Comparison of ENCODE assay signal across 13 cellular contexts in the genomic region with DNA sequence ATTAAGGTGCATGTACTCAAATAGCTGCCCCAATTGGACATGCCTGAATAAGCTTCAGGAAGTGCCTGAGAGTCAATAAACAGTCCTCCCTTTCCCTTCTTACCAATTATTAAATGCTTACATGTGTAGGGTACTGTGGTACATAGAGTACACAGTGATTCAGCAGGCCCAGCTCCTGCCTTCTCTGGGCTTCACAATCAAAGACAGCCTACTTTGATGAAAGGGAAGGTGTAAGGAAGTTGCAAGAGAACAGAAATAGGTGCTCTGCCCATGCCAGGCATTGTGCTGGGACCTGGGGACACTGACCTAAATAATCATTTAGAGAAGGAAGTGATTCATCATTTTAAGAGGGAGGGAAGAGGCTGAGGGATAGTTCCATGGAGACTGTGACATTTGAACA. TPM values are rescaled to one million over a fixed set of nuclear protein-coding genes. Genes with fewer than 3 reads are reported as not detected.
A peak's percentile ranks its signal among the peaks of the same experiment; 100 is the strongest.
DNase-seq lines count a peak whose midpoint lies in the region; ATAC-seq and TF ChIP-seq lines count a peak whose summit lies in the region.
"Had no signal": no experiment of that assay in that cellular context is flagged by ENCODE, and none has a peak within 500 bp of the region (broad histone marks: within the 10 kb centered on the region; RNA-seq: fewer than 3 reads in every experiment).

No MANE protein-coding gene starts in this region.

- no peak overlapping the region for H2AFZ ChIP-seq in IMR-90 (replicated peaks; ENCODE audit: low read length, poor library complexity)
- H2AFZ ChIP-seq in neuronal stem cell (ENCODE audit: low read length): peak overlapping the region; percentile 42

- H2BK20ac ChIP-seq in IMR-90 (ENCODE audit: low read depth, low read length): 0 out of 2 replicates have a peak overlapping the region, but pooled peaks have one; percentile 15

- no peaks in the 10 kb centered on the region for H3K36me3 ChIP-seq in IMR-90 (ENCODE audit: control insufficient read depth, insufficient read depth, low read length)
- H3K36me3 ChIP-seq in neuronal stem cell (replicated peaks in 1 of 2; ENCODE audit: control insufficient read depth in 2 of 2, insufficient read depth in 2 of 2, low read length in 2 of 2): no peaks in the 10 kb centered on the region

- BruUV-seq in IMR-90 (replicated peaks; lab: Mats Ljungman, UMichigan): no TSS peak

- no peak for TF ChIP-seq RAD21 in IMR-90 (IDR thresholded peaks at IDR 0.05; ENCODE audit: low read length)

- 0 out of 2 replicates have a peak overlapping the region, but pooled peaks have one; percentile 63 for H3K14ac ChIP-seq in IMR-90 (replicated peaks; ENCODE audit: low read depth, low read length)
- no peak overlapping the region for H3K14ac ChIP-seq in neuronal stem cell (ENCODE audit: low read length)

- H3K27ac ChIP-seq in IMR-90 (ENCODE audit: insufficient read depth, low read length) (no peak overlapping the region), neuronal stem cell (replicated peaks; ENCODE audit: low read length) (no peak overlapping the region)

- no peak overlapping the region for H2BK5ac ChIP-seq in IMR-90 (ENCODE audit: low read depth, low read length, poor library complexity, severe bottlenecking)
- no peak overlapping the region for H2BK5ac ChIP-seq in neuronal stem cell (ENCODE audit: low read length)

- no peak for TF ChIP-seq CTCF in IMR-90 (conservative IDR thresholded peaks at IDR 0.05; ENCODE audit: low read depth, low read length)

- H4K8ac ChIP-seq in IMR-90 (ENCODE audit: low read depth in 2 of 2, low read length in 2 of 2) (no peak overlapping the region), neuronal stem cell (ENCODE audit: low read depth, low read length) (no peak overlapping the region)

- H3K27me3 Mint-ChIP-seq in activated T-cell treated with anti-CD3 and anti-CD28 coated beads, Interleukin-2, amount 50 U/mL, for 4 hours (ENCODE audit: low read depth): peaks cover 6% of the 10 kb centered on the region
- H3K27me3 Mint-ChIP-seq: stimulated activated naive B cell treated with anti-CD40 and anti-IgM and Interleukin-4, amounts not matched to agents 10 μg/mL and 1 μg/mL and 100 μg/mL, for 72 hours had no signal

- H3K27me3 ChIP-seq in IMR-90 (ENCODE audit: control insufficient read depth, insufficient read depth, low read length) (no peaks in the 10 kb centered on the region), neuronal stem cell (ENCODE audit: control insufficient read depth in 3 of 3, insufficient read depth in 3 of 3, low read depth in 1 of 3, low read length in 3 of 3) (no peaks in the 10 kb centered on the region)

- peak; percentile 55; the same call in 1 of the 2 replicates for ATAC-seq in IMR-90 (ENCODE audit: low read depth)
- no peak for ATAC-seq in activated T-cell treated with anti-CD3 and anti-CD28 coated beads, Interleukin-2, amount 50 U/mL, for 4 hours

- dilution Hi-C loops in IMR-90 (cut with HindIII; ENCODE audit: low sequenced_read_pairs, unreplicated experiment): no loop called here

- no peak for TF ChIP-seq POLR2A in IMR-90 (IDR thresholded peaks at IDR 0.05; ENCODE audit: low read depth, low read length)

- 0 out of 2 replicates have a peak overlapping the region, but pooled peaks have one; percentile 6 for H3K18ac ChIP-seq in IMR-90 (ENCODE audit: low read depth, low read length)
- H3K18ac ChIP-seq in neuronal stem cell (ENCODE audit: low read length): no peak overlapping the region

- H3K4me3 ChIP-seq in IMR-90 (ENCODE audit: insufficient read depth, low read depth, low read length) (no peak overlapping the region), neuronal stem cell (ENCODE audit: low read length in 2 of 2) (no peak overlapping the region)

- H3K9me3 Mint-ChIP-seq in activated T-cell treated with anti-CD3 and anti-CD28 coated beads, Interleukin-2, amount 50 U/mL, for 4 hours: no peaks in the 10 kb centered on the region
- H3K9me3 Mint-ChIP-seq: stimulated activated naive B cell treated with anti-CD40 and anti-IgM and Interleukin-4, amounts not matched to agents 10 μg/mL and 1 μg/mL and 100 μg/mL, for 72 hours had no signal

- H3K9me1 ChIP-seq in IMR-90 (ENCODE audit: insufficient read depth, low read length): peaks cover 11% of the 10 kb centered on the region

- H3K4ac ChIP-seq in IMR-90 (ENCODE audit: low read depth, low read length) (peak overlapping the region; percentile 39; the same call in 1 of the 2 replicates), neuronal stem cell (ENCODE audit: low read length) (no peak overlapping the region)

- H3K9ac ChIP-seq in IMR-90 (ENCODE audit: low read depth, low read length): no peak overlapping the region
- H3K9ac ChIP-seq in neuronal stem cell (ENCODE audit: low read depth, low read length, poor library complexity): no peak overlapping the region

- H3K23ac ChIP-seq in IMR-90 (ENCODE audit: low read depth, low read length): no peak overlapping the region
- no peak overlapping the region for H3K23ac ChIP-seq in neuronal stem cell (ENCODE audit: low read depth, low read length, poor library complexity)

- H2BK12ac ChIP-seq in neuronal stem cell (ENCODE audit: low read length): no peak overlapping the region

- H3K4me1 Mint-ChIP-seq in activated T-cell treated with anti-CD3 and anti-CD28 coated beads, Interleukin-2, amount 50 U/mL, for 4 hours (ENCODE audit: low read depth): peaks cover 25% of the 10 kb centered on the region

- CTCF ChIA-PET in IMR-90 (lab: Yijun Ruan, JAX): interaction anchor here (1.7 kb wide), 1 partner anchor 102 kb away, joined by 4 read pairs; no protein-coding TSS in a partner anchor

- peaks cover 0 to 21% of the 10 kb centered on the region in 2 experiments; a peak in 2 of 4 replicates for H3K79me1 ChIP-seq in IMR-90 (ENCODE audit: low read depth in 1 of 2, low read length in 2 of 2)
- no peaks in the 10 kb centered on the region for H3K79me1 ChIP-seq in neuronal stem cell (ENCODE audit: low read depth, low read length)

- in situ Hi-C loops in IMR-90 (cut with MboI; ENCODE audit: low sequenced_read_pairs): no loop called here

- intact Hi-C loops in IMR-90 (cut with micrococcal nuclease): no loop called here

- H4K20me1 ChIP-seq in IMR-90 (ENCODE audit: insufficient read depth, low read length): no peaks in the 10 kb centered on the region

- H4K5ac ChIP-seq in IMR-90 (ENCODE audit: low read depth, low read length): 0 out of 2 replicates have a peak overlapping the region, but pooled peaks have one; percentile 1

- H2AK5ac ChIP-seq in IMR-90 (ENCODE audit: low read depth, low read length): peak overlapping the region; percentile 77; the same call in 1 of the 2 replicates
- H2AK5ac ChIP-seq in neuronal stem cell (ENCODE audit: low read depth, low read length): no peak overlapping the region

- no peak overlapping the region for H4K91ac ChIP-seq in IMR-90 (ENCODE audit: insufficient read depth, low read depth, low read length)
- no peak overlapping the region for H4K91ac ChIP-seq in neuronal stem cell (ENCODE audit: low read depth, low read length, poor library complexity)

- peak overlapping the region; percentile 65; the same call in 1 of the 3 replicates for H2BK15ac ChIP-seq in IMR-90 (ENCODE audit: low read depth, low read length)
- no peak overlapping the region for H2BK15ac ChIP-seq in neuronal stem cell (ENCODE audit: low read length)

- H3K4me1 ChIP-seq in IMR-90 (ENCODE audit: control insufficient read depth, insufficient read depth, low read length): peaks cover 13% of the 10 kb centered on the region
- peaks cover 8 to 12% of the 10 kb centered on the region in 2 donors for H3K4me1 ChIP-seq in neuronal stem cell (ENCODE audit: control insufficient read depth in 2 of 2, insufficient read depth in 1 of 2, low read depth in 1 of 2, low read length in 2 of 2)

- H3K56ac ChIP-seq in IMR-90 (ENCODE audit: extremely low read depth, insufficient read depth, low read length): no peak overlapping the region

- H2AK9ac ChIP-seq in IMR-90 (replicated peaks; ENCODE audit: low read depth, low read length, poor library complexity): no peak overlapping the region

- no peak overlapping the region for H3K4me2 ChIP-seq in IMR-90 (ENCODE audit: low read depth, low read length)
- no peak overlapping the region for H3K4me2 ChIP-seq in neuronal stem cell (ENCODE audit: insufficient read depth, low read length, poor library complexity, severe bottlenecking)

- peaks cover 2% of the 10 kb centered on the region for H3K36me3 Mint-ChIP-seq in activated T-cell treated with anti-CD3 and anti-CD28 coated beads, Interleukin-2, amount 50 U/mL, for 4 hours (ENCODE audit: insufficient read depth)

- H3K9me3 ChIP-seq in IMR-90 (ENCODE audit: control insufficient read depth, insufficient read depth, low read length) (no peaks in the 10 kb centered on the region), neuronal stem cell (replicated peaks in 1 of 2; ENCODE audit: control insufficient read depth in 2 of 2, insufficient read depth in 1 of 2, low read depth in 1 of 2, low read length in 2 of 2) (no peaks in the 10 kb centered on the region)

- POLR2A ChIA-PET in IMR-90 (lab: Charles Lee; ENCODE audit: unreplicated experiment): no interaction called here

- no peak overlapping the region for H3K4me3 Mint-ChIP-seq in activated T-cell treated with anti-CD3 and anti-CD28 coated beads, Interleukin-2, amount 50 U/mL, for 4 hours
- H3K4me3 Mint-ChIP-seq: stimulated activated naive B cell treated with anti-CD40 and anti-IgM and Interleukin-4, amounts not matched to agents 10 μg/mL and 1 μg/mL and 100 μg/mL, for 72 hours had no signal

- DNase-seq in DMS53 (lab: John Stamatoyannopoulos, UW) (peak; percentile 78), IMR-90 (no peak), SKM-1 treated with dmso at 0.1 percent for 144 hours (lab: John Stamatoyannopoulos, UW; ENCODE audit: unreplicated experiment) (peak; percentile 40), neuronal stem cell (ENCODE audit: low spot score) (no peak), anterior cingulate cortex (lab: John Stamatoyannopoulos, UW) (no peak), NK-92 (lab: John Stamatoyannopoulos, UW; ENCODE audit: unreplicated experiment) (no peak)
- DNase-seq in activated T-cell treated with anti-CD3 and anti-CD28 coated beads, Interleukin-2, amount 50 U/mL, for 4 hours: no peak
- DNase-seq: activated CD4-positive, alpha-beta T cell treated with anti-CD3 and anti-CD28 coated beads for 1 hour; activated gamma-delta T cell; cerebellar nuclear complex; islet precursor cell; NCI-H2081 treated with DMSO at 0.1 percent for 48 hours; stimulated activated naive B cell treated with anti-CD40 and anti-IgM and Interleukin-4, amounts not matched to agents 10 μg/mL and 1 μg/mL and 100 μg/mL, for 72 hours had no signal

- H2BK120ac ChIP-seq in IMR-90 (ENCODE audit: low read depth, low read length) (no peak overlapping the region), neuronal stem cell (ENCODE audit: low read depth, low read length) (no peak overlapping the region)

TF ChIP-seq in IMR-90, 13 proteins besides CTCF, POLR2A, EP300 and RAD21 (continues in another document):
- TF ChIP-seq MXI1 (IDR thresholded peaks at IDR 0.05; ENCODE audit: borderline replicate concordance, low read depth, low read length): no peak

RNA-seq across cellular contexts. Expression of gene FRY, which starts 17.2 kb away (rescaled TPM):
- total RNA-seq in IMR-90 (2012; rRNA removed): 3.0 and 4.2 TPM in 2 replicates
- 3.0 and 4.8 TPM in 2 replicates for polyA plus RNA-seq in IMR-90 (2012; rRNA removed)
- polyA plus RNA-seq in IMR-90 (2012; cell fraction: cytosol; rRNA removed): 3.6 and 4.1 TPM in 2 replicates
- 5.4 and 11.0 TPM in 2 replicates for polyA plus RNA-seq in IMR-90 (2012; cell fraction: nucleus; rRNA removed; ENCODE audit: low replicate concordance)
- 2.1 TPM for polyA plus RNA-seq in neuronal stem cell (2013, experiment 1 of 2)
- polyA plus RNA-seq in neuronal stem cell (2013, experiment 2 of 2): 2.2 TPM
- total RNA-seq in activated T-cell treated with anti-CD3 and anti-CD28 coated beads, Interleukin-2, amount 50 U/mL, for 4 hours: 1 to 10 TPM in 1 of 3 donors, under 1 TPM in 2; 0.74 to 1.0 (median 0.87) TPM

Comparison
In these comparisons a context has a peak if more than half of its experiments do, and no peak if none do; other contexts are left out.
1. DNase-seq: peak in DMS53 (single experiment) and SKM-1 treated with dmso at 0.1 percent for 144 hours (single experiment); none in IMR-90 (single experiment), neuronal stem cell (single experiment), anterior cingulate cortex (0 of 58), activated T-cell treated with anti-CD3 and anti-CD28 coated beads, Interleukin-2, amount 50 U/mL, for 4 hours (single experiment) and NK-92 (single experiment).